Comparison of ENCODE assay signal across 28 cellular contexts in the genomic region with DNA sequence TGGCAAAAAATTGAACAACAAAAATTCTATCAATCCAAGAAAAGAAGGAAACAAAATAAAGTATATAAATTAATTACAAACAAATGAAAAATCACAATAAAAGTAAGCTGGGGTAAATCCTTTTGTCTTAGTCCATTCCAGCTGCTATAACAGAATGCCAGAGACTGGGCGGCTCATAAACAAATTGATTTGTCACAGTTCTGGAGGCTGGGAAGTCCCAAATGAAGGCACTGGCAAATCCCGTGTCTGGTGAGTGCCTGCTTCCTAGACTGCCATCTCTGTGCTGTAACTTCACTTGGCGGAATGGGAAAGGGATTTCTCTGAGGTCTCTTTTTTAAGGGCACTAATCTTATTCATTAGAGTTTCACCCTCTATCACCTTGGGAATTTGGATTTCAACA.
"Had no signal": no experiment of that assay in that cellular context is flagged by ENCODE, and none has a peak within 500 bp of the region (broad histone marks: within the 10 kb centered on the region; RNA-seq: fewer than 3 reads in every experiment).

No MANE protein-coding gene starts in this region.

- DNase-seq: hypothalamus; immature natural killer cell; left ventricle myocardium inferior; mesendoderm; naive B cell; natural killer cell; nephron progenitor cell; occipital lobe; pancreas; posterior cingulate gyrus; retina; right cardiac atrium; small intestine; spleen; stimulated activated CD4-positive, alpha-beta T cell treated with anti-CD3 and anti-CD28 coated beads, Interleukin-4, amount 100 ng/mL, for 24 hours; stimulated activated naive CD4-positive, alpha-beta T cell; tibial artery; trophoblast cell; upper lobe of right lung; uterus had no signal

- H3K27me3 ChIP-seq: neural progenitor cell, neutrophil, pancreas, spleen, suprapubic skin, tibial artery, upper lobe of right lung, uterus had no signal

- ATAC-seq: natural killer cell; pancreas; right cardiac atrium; sciatic nerve; stimulated activated effector memory CD8-positive, alpha-beta T cell treated with anti-CD3 and anti-CD28 coated beads, Interleukin-12 subunit alpha, Interleukin-12 subunit beta, amount 100 ng/mL, for 72 hours; upper lobe of right lung had no signal

- H3K27ac ChIP-seq: left ventricle myocardium inferior, neural progenitor cell, neutrophil, pancreas, prostate gland, spleen, suprapubic skin, thoracic aorta, tibial artery, upper lobe of right lung, uterus had no signal

- H3K4me1 ChIP-seq: left ventricle myocardium inferior, neural progenitor cell, pancreas, prostate gland, spleen, suprapubic skin, tibial artery, upper lobe of right lung, uterus had no signal

- H3K4me3 ChIP-seq: left ventricle myocardium inferior, lung, neural progenitor cell, pancreas, prostate gland, spleen, suprapubic skin, thoracic aorta, tibial artery, upper lobe of right lung, uterus had no signal

- H3K9me3 ChIP-seq: left ventricle myocardium inferior, neutrophil, pancreas, prostate gland, spleen, suprapubic skin, thoracic aorta, tibial artery, upper lobe of right lung, uterus had no signal

- H3K36me3 ChIP-seq: left ventricle myocardium inferior, neural progenitor cell, neutrophil, pancreas, prostate gland, suprapubic skin, thoracic aorta, tibial artery, upper lobe of right lung, uterus had no signal
